16 cellular contexts compared by ENCODE assay signal in genomic region chrX:149124526-149125108, GRCh38.
DNase-seq lines count a peak whose midpoint lies in the region; ATAC-seq and TF ChIP-seq lines count a peak whose summit lies in the region.
"Had no signal": no experiment of that assay in that cellular context is flagged by ENCODE, and none has a peak within 500 bp of the region (broad histone marks: within the 10 kb centered on the region; RNA-seq: fewer than 3 reads in every experiment).

No MANE protein-coding gene starts in this region.

- dilution Hi-C loops in mammary epithelial cell (cut with HindIII; ENCODE audit: low sequenced_read_pairs) = no loop called here

- 70% methylated on average over 3 of the region's 3 CpGs for WGBS in mammary epithelial cell (ENCODE audit: low coverage, missing lambda C conversion rate)

- H3K4me1 ChIP-seq in mammary epithelial cell (ENCODE audit: insufficient read depth, low read length) = no peaks in the 10 kb centered on the region
- H3K4me1 ChIP-seq: BE2C, Caco-2 had no signal

- DNase-seq in GM12865 (ENCODE audit: low read depth) (peak; percentile 39), mammary epithelial cell (peak; percentile 76), fibroblast of pulmonary artery (ENCODE audit: low read depth) (peak; percentile 4), kidney glomerular epithelial cell (lab: John Stamatoyannopoulos, UW) (no peak)
- no peak for DNase-seq in stimulated activated CD4-positive, alpha-beta T cell treated with anti-CD3 and anti-CD28 coated beads, Interleukin-4, amount 100 ng/mL, for 4 hours
- DNase-seq in stimulated activated naive CD8-positive, alpha-beta T cell treated with anti-CD3 and anti-CD28 coated beads, Interleukin-15, amount 100 ng/mL, for 72 hours = no peak
- DNase-seq: ACHN; BE2C; C1 segment of cervical spinal cord; Caco-2; CD4-positive, alpha-beta T cell; GOT3; H7; HFFc6 had no signal

- H3K27me3 Mint-ChIP-seq in stimulated activated naive CD8-positive, alpha-beta T cell treated with anti-CD3 and anti-CD28 coated beads, Interleukin-15, amount 100 ng/mL, for 72 hours = no peaks in the 10 kb centered on the region
- H3K27me3 Mint-ChIP-seq: CD4-positive, alpha-beta T cell had no signal

- no peak overlapping the region for H3K4me2 ChIP-seq in mammary epithelial cell (ENCODE audit: insufficient read depth, low read depth, low read length)

- no peak overlapping the region for H3K27ac ChIP-seq in mammary epithelial cell (ENCODE audit: insufficient read depth, low read depth, low read length)

- H3K9me3 ChIP-seq in mammary epithelial cell (replicated peaks; ENCODE audit: insufficient read depth, low read length) = no peaks in the 10 kb centered on the region
- H3K9me3 ChIP-seq: BE2C, Caco-2 had no signal

- H3K27ac Mint-ChIP-seq in stimulated activated naive CD8-positive, alpha-beta T cell treated with anti-CD3 and anti-CD28 coated beads, Interleukin-15, amount 100 ng/mL, for 72 hours = no peak overlapping the region
- H3K27ac Mint-ChIP-seq: CD4-positive, alpha-beta T cell; HFFc6 had no signal

- no peak overlapping the region for H3K9ac ChIP-seq in mammary epithelial cell (ENCODE audit: insufficient read depth, low read length)

- no peaks in the 10 kb centered on the region for H3K79me2 ChIP-seq in mammary epithelial cell (ENCODE audit: insufficient read depth, low read length)

- H3K4me3 Mint-ChIP-seq in stimulated activated naive CD8-positive, alpha-beta T cell treated with anti-CD3 and anti-CD28 coated beads, Interleukin-15, amount 100 ng/mL, for 72 hours = no peak overlapping the region
- H3K4me3 Mint-ChIP-seq: CD4-positive, alpha-beta T cell; HFFc6 had no signal

- intact Hi-C loops in mammary epithelial cell (cut with micrococcal nuclease) = no loop called here

- no peaks in the 10 kb centered on the region for H3K4me1 Mint-ChIP-seq in stimulated activated naive CD8-positive, alpha-beta T cell treated with anti-CD3 and anti-CD28 coated beads, Interleukin-15, amount 100 ng/mL, for 72 hours

- BruUV-seq in mammary epithelial cell (replicated peaks; lab: Mats Ljungman, UMichigan) = no TSS peak

- H3K4me3 ChIP-seq in GM12865 (ENCODE audit: low read depth, low read length) (no peak overlapping the region), mammary epithelial cell (replicated peaks in 1 of 3; ENCODE audit: insufficient read depth in 1 of 3, low read depth in 2 of 3, low read length in 3 of 3) (no peak overlapping the region), fibroblast of pulmonary artery (replicated peaks; ENCODE audit: low read depth, low read length) (no peak overlapping the region)

- TF ChIP-seq CTCF in GM12865 (IDR thresholded peaks at IDR 0.05; ENCODE audit: insufficient read depth, low read depth, low read length, missing control alignments) (no peak), mammary epithelial cell (conservative IDR thresholded peaks at IDR 0.05 in 1 of 2, IDR thresholded peaks at IDR 0.05 in 1 of 2; ENCODE audit: extremely low read depth in 1 of 2, insufficient read depth in 1 of 2, low read depth in 1 of 2, low read length in 2 of 2) (no peak), fibroblast of pulmonary artery (IDR thresholded peaks at IDR 0.05; ENCODE audit: low read length, missing control alignments) (no peak)

- H3K9me3 Mint-ChIP-seq in stimulated activated naive CD8-positive, alpha-beta T cell treated with anti-CD3 and anti-CD28 coated beads, Interleukin-15, amount 100 ng/mL, for 72 hours = no peaks in the 10 kb centered on the region
- H3K9me3 Mint-ChIP-seq: CD4-positive, alpha-beta T cell had no signal

- ATAC-seq in HG03432 (IDR thresholded peaks at IDR 0.05; ENCODE audit: unreplicated experiment) = peak; percentile 53
- no peak for ATAC-seq in stimulated activated naive CD8-positive, alpha-beta T cell treated with anti-CD3 and anti-CD28 coated beads, Interleukin-15, amount 100 ng/mL, for 72 hours
- ATAC-seq: HCT116 had no signal

- no peaks in the 10 kb centered on the region for H4K20me1 ChIP-seq in mammary epithelial cell (ENCODE audit: insufficient read depth, low read length)

- H3K27me3 ChIP-seq in mammary epithelial cell (ENCODE audit: insufficient read depth, low read length) = no peaks in the 10 kb centered on the region
- H3K27me3 ChIP-seq: BE2C had no signal

- H3K36me3 ChIP-seq in mammary epithelial cell (ENCODE audit: insufficient read depth, low read length) = no peaks in the 10 kb centered on the region
- H3K36me3 ChIP-seq: BE2C had no signal

- in situ Hi-C loops in mammary epithelial cell (cut with MboI; ENCODE audit: low sequenced_read_pairs in 2 of 2) = no loop called here

- CTCF ChIA-PET in mammary epithelial cell (lab: Charles Lee; ENCODE audit: low non-redundant PET) = no interaction called here

- H2AFZ ChIP-seq in mammary epithelial cell (ENCODE audit: low read depth, low read length) = no peak overlapping the region

Comparison
In these comparisons a context has a peak if more than half of its experiments do, and no peak if none do; other contexts are left out.
1. DNase-seq: peak in GM12865 (single experiment), mammary epithelial cell (single experiment) and fibroblast of pulmonary artery (single experiment); none in stimulated activated CD4-positive, alpha-beta T cell treated with anti-CD3 and anti-CD28 coated beads, Interleukin-4, amount 100 ng/mL, for 4 hours (0 of 2), stimulated activated naive CD8-positive, alpha-beta T cell treated with anti-CD3 and anti-CD28 coated beads, Interleukin-15, amount 100 ng/mL, for 72 hours (0 of 2) and kidney glomerular epithelial cell (single experiment).